12 cellular contexts compared by ENCODE assay signal in the genomic region with DNA sequence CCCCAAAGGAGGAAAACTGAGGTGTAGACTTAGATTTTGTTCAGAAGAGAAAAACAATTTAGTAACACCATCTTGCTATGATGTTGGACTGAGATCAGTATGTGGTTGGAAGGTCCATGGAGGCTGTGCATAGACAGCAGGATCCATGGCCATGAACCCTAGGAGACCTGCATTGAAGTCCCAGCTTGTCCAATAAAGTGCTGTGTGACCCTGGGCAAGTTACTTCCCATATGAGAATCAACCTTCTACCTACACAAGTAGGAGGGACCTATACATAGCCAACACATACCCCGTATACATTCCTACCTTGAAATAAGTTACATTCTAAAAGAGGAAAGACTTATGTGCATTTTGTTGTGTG.
"Had no signal": no experiment of that assay in that cellular context is flagged by ENCODE, and none has a peak within 500 bp of the region (broad histone marks: within the 10 kb centered on the region; RNA-seq: fewer than 3 reads in every experiment).

No MANE protein-coding gene starts in this region.

- DNase-seq: activated naive CD8-positive, alpha-beta T cell treated with anti-CD3 and anti-CD28 coated beads, Interleukin-2, amount 10 ng/mL, durations not matched to agents 7 days and 5 days had no signal

- H3K36me3 Mint-ChIP-seq: activated CD4-positive, alpha-beta memory T cell treated with anti-CD3 and anti-CD28 coated beads for 36 hours; mesothelial cell of epicardium; natural killer cell treated with Interleukin-12 subunit alpha and Interleukin-12 subunit beta and Interleukin-15 and Interleukin-18, amount 100 ng/mL, for 72 hours; stimulated activated effector memory CD8-positive, alpha-beta T cell treated with anti-CD3 and anti-CD28 coated beads, Interleukin-12 subunit alpha, Interleukin-12 subunit beta, amount 100 ng/mL, for 72 hours had no signal

- H3K27me3 Mint-ChIP-seq: activated CD4-positive, alpha-beta memory T cell treated with anti-CD3 and anti-CD28 coated beads for 36 hours had no signal

- H3K4me1 ChIP-seq: breast epithelium, colonic mucosa, pancreas had no signal

- H3K27ac Mint-ChIP-seq: activated CD4-positive, alpha-beta memory T cell treated with anti-CD3 and anti-CD28 coated beads for 36 hours; activated naive CD8-positive, alpha-beta T cell treated with anti-CD3 and anti-CD28 coated beads, Interleukin-2, amount 10 ng/mL, durations not matched to agents 7 days and 5 days; mesothelial cell of epicardium; natural killer cell treated with Interleukin-12 subunit alpha and Interleukin-12 subunit beta and Interleukin-15 and Interleukin-18, amount 100 ng/mL, for 72 hours; stimulated activated effector memory CD8-positive, alpha-beta T cell treated with anti-CD3 and anti-CD28 coated beads, Interleukin-12 subunit alpha, Interleukin-12 subunit beta, amount 100 ng/mL, for 72 hours had no signal

- H3K36me3 ChIP-seq: breast epithelium, colonic mucosa, heart left ventricle, pancreas, tibial artery had no signal

- ATAC-seq: stimulated activated effector memory CD8-positive, alpha-beta T cell treated with anti-CD3 and anti-CD28 coated beads, Interleukin-12 subunit alpha, Interleukin-12 subunit beta, amount 100 ng/mL, for 72 hours; stimulated activated naive CD8-positive, alpha-beta T cell treated with anti-CD3 and anti-CD28 coated beads, Interleukin-15, amount 100 ng/mL, for 72 hours had no signal

- H3K4me1 Mint-ChIP-seq: activated naive CD8-positive, alpha-beta T cell treated with anti-CD3 and anti-CD28 coated beads, Interleukin-2, amount 10 ng/mL, durations not matched to agents 7 days and 5 days; stimulated activated effector memory CD8-positive, alpha-beta T cell treated with anti-CD3 and anti-CD28 coated beads, Interleukin-12 subunit alpha, Interleukin-12 subunit beta, amount 100 ng/mL, for 72 hours; stimulated activated naive CD8-positive, alpha-beta T cell treated with anti-CD3 and anti-CD28 coated beads, Interleukin-15, amount 100 ng/mL, for 72 hours had no signal

- H3K27me3 ChIP-seq: breast epithelium, colonic mucosa, dorsolateral prefrontal cortex, heart left ventricle, pancreas, tibial artery had no signal

- H3K9me3 ChIP-seq: breast epithelium, colonic mucosa, heart left ventricle, pancreas, tibial artery had no signal

- H3K4me3 ChIP-seq: breast epithelium, colonic mucosa, heart left ventricle, pancreas, tibial artery had no signal

- H3K4me3 Mint-ChIP-seq: activated CD4-positive, alpha-beta memory T cell treated with anti-CD3 and anti-CD28 coated beads for 36 hours; activated naive CD8-positive, alpha-beta T cell treated with anti-CD3 and anti-CD28 coated beads, Interleukin-2, amount 10 ng/mL, durations not matched to agents 7 days and 5 days; mesothelial cell of epicardium; natural killer cell treated with Interleukin-12 subunit alpha and Interleukin-12 subunit beta and Interleukin-15 and Interleukin-18, amount 100 ng/mL, for 72 hours; stimulated activated effector memory CD8-positive, alpha-beta T cell treated with anti-CD3 and anti-CD28 coated beads, Interleukin-12 subunit alpha, Interleukin-12 subunit beta, amount 100 ng/mL, for 72 hours; stimulated activated naive CD8-positive, alpha-beta T cell treated with anti-CD3 and anti-CD28 coated beads, Interleukin-15, amount 100 ng/mL, for 72 hours had no signal

- H3K9me3 Mint-ChIP-seq: activated CD4-positive, alpha-beta memory T cell treated with anti-CD3 and anti-CD28 coated beads for 36 hours; activated naive CD8-positive, alpha-beta T cell treated with anti-CD3 and anti-CD28 coated beads, Interleukin-2, amount 10 ng/mL, durations not matched to agents 7 days and 5 days; mesothelial cell of epicardium; natural killer cell treated with Interleukin-12 subunit alpha and Interleukin-12 subunit beta and Interleukin-15 and Interleukin-18, amount 100 ng/mL, for 72 hours; stimulated activated effector memory CD8-positive, alpha-beta T cell treated with anti-CD3 and anti-CD28 coated beads, Interleukin-12 subunit alpha, Interleukin-12 subunit beta, amount 100 ng/mL, for 72 hours; stimulated activated naive CD8-positive, alpha-beta T cell treated with anti-CD3 and anti-CD28 coated beads, Interleukin-15, amount 100 ng/mL, for 72 hours had no signal

- H3K27ac ChIP-seq: breast epithelium, colonic mucosa, heart left ventricle, pancreas, tibial artery had no signal
